ENCODE assay signal across 20 cellular contexts in genomic region chr1:234148816-234149215, GRCh38.
"Had no signal": no experiment of that assay in that cellular context is flagged by ENCODE, and none has a peak within 500 bp of the region (broad histone marks: within the 10 kb centered on the region; RNA-seq: fewer than 3 reads in every experiment).

No MANE protein-coding gene starts in this region.

- H3K4me3 ChIP-seq: esophagus squamous epithelium, spleen, upper lobe of right lung had no signal

- H3K4me1 ChIP-seq: esophagus squamous epithelium, spleen, upper lobe of right lung had no signal

- DNase-seq: activated B cell treated with CpG ODN at 0.5 μM for 24 hours; activated CD4-positive, alpha-beta T cell treated with anti-CD3 and anti-CD28 coated beads, Interleukin-2, amount 10 ng/mL, durations not matched to agents 24 days and 14 days; activated CD8-positive, alpha-beta memory T cell treated with anti-CD3 and anti-CD28 coated beads, Interleukin-2, amount 50 U/mL, for 4 hours; activated naive CD4-positive, alpha-beta T cell; aorta; cerebellar nuclear complex; effector CD4-positive, alpha-beta T cell; esophagus squamous epithelium; left cardiac atrium; mesendoderm; nucleus accumbens; spleen; stimulated activated naive CD4-positive, alpha-beta T cell; SW 1271; upper lobe of right lung had no signal

- H3K9me3 ChIP-seq: esophagus squamous epithelium, upper lobe of right lung had no signal

- H3K27ac ChIP-seq: esophagus squamous epithelium, spleen, upper lobe of right lung had no signal

- ATAC-seq: left cardiac atrium, sciatic nerve, upper lobe of right lung had no signal

- H3K9me3 Mint-ChIP-seq: activated CD4-positive, alpha-beta T cell treated with anti-CD3 and anti-CD28 coated beads, Interleukin-2, amount 10 ng/mL, durations not matched to agents 24 days and 14 days had no signal

- H3K27ac Mint-ChIP-seq: activated B cell treated with CpG ODN at 0.5 μM for 24 hours; activated CD4-positive, alpha-beta T cell treated with anti-CD3 and anti-CD28 coated beads, Interleukin-2, amount 10 ng/mL, durations not matched to agents 24 days and 14 days; activated T-helper 1 cell treated with anti-CD3 and anti-CD28 coated beads, Interleukin-12 subunit alpha, Interleukin-12 subunit beta, Interleukin-2, Interleukin-4 antibody, amounts not matched to agents 30 ng/mL and 10 ng/mL and 1 ng/mL, durations not matched to agents 14 hours and 24 hours and 36 hours; nephron had no signal

- FAIRE-seq: TTC549 had no signal

- H3K36me3 ChIP-seq: esophagus squamous epithelium, spleen, upper lobe of right lung had no signal

- H3K4me1 Mint-ChIP-seq: activated B cell treated with CpG ODN at 0.5 μM for 24 hours, nephron had no signal

- H3K4me3 Mint-ChIP-seq: activated B cell treated with CpG ODN at 0.5 μM for 24 hours; activated CD4-positive, alpha-beta T cell treated with anti-CD3 and anti-CD28 coated beads, Interleukin-2, amount 10 ng/mL, durations not matched to agents 24 days and 14 days; activated T-helper 1 cell treated with anti-CD3 and anti-CD28 coated beads, Interleukin-12 subunit alpha, Interleukin-12 subunit beta, Interleukin-2, Interleukin-4 antibody, amounts not matched to agents 30 ng/mL and 10 ng/mL and 1 ng/mL, durations not matched to agents 14 hours and 24 hours and 36 hours; nephron; T-helper 2 cell treated with Interferon-gamma antibody and Interleukin-4, amounts not matched to agents 5 μg/mL and 100 μg/mL, for 36 hours had no signal
